In genomic region chr3:141401584-141402475, GRCh38 we compare ENCODE assay signal across 8 cellular contexts. TPM values are rescaled to one million over a fixed set of nuclear protein-coding genes. Genes with fewer than 3 reads are reported as not detected.
A peak's percentile ranks its signal among the peaks of the same experiment; 100 is the strongest.
DNase-seq lines count a peak whose midpoint lies in the region; ATAC-seq and TF ChIP-seq lines count a peak whose summit lies in the region.

No MANE protein-coding gene starts in this region.

- H3K36me3 Mint-ChIP-seq in activated CD8-positive, alpha-beta memory T cell treated with anti-CD3 and anti-CD28 coated beads, Interleukin-2, amount 10 ng/mL, durations not matched to agents 7 days and 5 days: peaks cover 47% of the 10 kb centered on the region
- H3K36me3 Mint-ChIP-seq in naive B cell (peaks cover 17% of the 10 kb centered on the region in 2 donors), type B pancreatic cell (peaks cover 29% of the 10 kb centered on the region)

- ATAC-seq in GM21529 (IDR thresholded peaks at IDR 0.05; ENCODE audit: unreplicated experiment): peak; percentile 44
- ATAC-seq in activated CD8-positive, alpha-beta memory T cell treated with anti-CD3 and anti-CD28 coated beads, Interleukin-2, amount 10 ng/mL, durations not matched to agents 7 days and 5 days: peak; percentile 86
- ATAC-seq in naive B cell (ENCODE audit: low read depth in 2 of 2): peak; percentile 83

- H3K4me3 Mint-ChIP-seq in activated CD8-positive, alpha-beta memory T cell treated with anti-CD3 and anti-CD28 coated beads, Interleukin-2, amount 10 ng/mL, durations not matched to agents 7 days and 5 days: peak overlapping the region; percentile 70
- H3K4me3 Mint-ChIP-seq in naive B cell (peak overlapping the region; percentile 74 to 92 (median 84)), type B pancreatic cell (peak overlapping the region; percentile 85)

- H3K27ac Mint-ChIP-seq in activated CD8-positive, alpha-beta memory T cell treated with anti-CD3 and anti-CD28 coated beads, Interleukin-2, amount 10 ng/mL, durations not matched to agents 7 days and 5 days: peak overlapping the region; percentile 81
- H3K27ac Mint-ChIP-seq in naive B cell (peak overlapping the region; percentile 21 to 94 (median 88)), type B pancreatic cell (peak overlapping the region; percentile 83)

- in situ Hi-C loops in KBM-7 (cut with MboI; ENCODE audit: low pct_unique_long_range_greater_than_20kb, low sequenced_read_pairs): no loop called here

- no peaks in the 10 kb centered on the region for H3K27me3 Mint-ChIP-seq in activated CD8-positive, alpha-beta memory T cell treated with anti-CD3 and anti-CD28 coated beads, Interleukin-2, amount 10 ng/mL, durations not matched to agents 7 days and 5 days
- H3K27me3 Mint-ChIP-seq in naive B cell (no peaks in the 10 kb centered on the region), type B pancreatic cell (no peaks in the 10 kb centered on the region)

- DNase-seq in GM10248 (ENCODE audit: extremely low spot score): peak; percentile 71
- DNase-seq in KBM-7: peak; percentile 48
- DNase-seq in activated CD8-positive, alpha-beta memory T cell treated with anti-CD3 and anti-CD28 coated beads, Interleukin-2, amount 10 ng/mL, durations not matched to agents 7 days and 5 days: peak; percentile 67
- DNase-seq in epithelial cell of proximal tubule (ENCODE audit: low read depth): no peak
- DNase-seq in naive B cell: peak; percentile 62
- no peak for DNase-seq in type B pancreatic cell (ENCODE audit: extremely low spot score, unreplicated experiment)
- no peak for DNase-seq in NCI-H2107 (lab: John Stamatoyannopoulos, UW)

- peaks cover 64% of the 10 kb centered on the region for H3K4me1 Mint-ChIP-seq in activated CD8-positive, alpha-beta memory T cell treated with anti-CD3 and anti-CD28 coated beads, Interleukin-2, amount 10 ng/mL, durations not matched to agents 7 days and 5 days
- H3K4me1 Mint-ChIP-seq in naive B cell: peaks cover 9 to 27% (median 16%) of the 10 kb centered on the region in 3 donors
- peaks cover 20% of the 10 kb centered on the region for H3K4me1 Mint-ChIP-seq in type B pancreatic cell (ENCODE audit: unreplicated experiment)

- POLR2A ChIA-PET in GM10248 (lab: Yijun Ruan, JAX): interaction anchor here (0.8 kb wide), 1 partner anchor 9 kb away, joined by 4 read pairs; no protein-coding TSS in a partner anchor

- TF ChIP-seq CTCF in GM10248 (IDR thresholded peaks at IDR 0.05; ENCODE audit: control extremely low read depth, extremely low read depth, low read depth, missing control alignments) (no peak), epithelial cell of proximal tubule (conservative IDR thresholded peaks at IDR 0.05; ENCODE audit: low read depth, low read length) (no peak), type B pancreatic cell (conservative IDR thresholded peaks at IDR 0.05) (no peak)

- H3K9me3 Mint-ChIP-seq in activated CD8-positive, alpha-beta memory T cell treated with anti-CD3 and anti-CD28 coated beads, Interleukin-2, amount 10 ng/mL, durations not matched to agents 7 days and 5 days (ENCODE audit: low read depth): peaks cover 4% of the 10 kb centered on the region
- peaks cover 0 to 4% (median 0%) of the 10 kb centered on the region in 7 donors for H3K9me3 Mint-ChIP-seq in naive B cell
- H3K9me3 Mint-ChIP-seq in type B pancreatic cell: no peaks in the 10 kb centered on the region

- H3K4me3 ChIP-seq in epithelial cell of proximal tubule (ENCODE audit: low read depth, low read length): peak overlapping the region; percentile 50

- CTCF ChIA-PET in GM10248 (lab: Yijun Ruan, JAX): interaction anchor here (0.8 to 3.6 kb wide), 7 partner anchors 16 to 90 kb away, joined by 3 to 17 read pairs (median 6); no protein-coding TSS in a partner anchor
- CTCF ChIA-PET in activated CD8-positive, alpha-beta memory T cell treated with anti-CD3 and anti-CD28 coated beads, Interleukin-2, amount 10 ng/mL, durations not matched to agents 7 days and 5 days (lab: Charles Lee): interaction anchor here (0.7 to 3.6 kb wide), 13 partner anchors 11 to 95 kb away, joined by 3 to 13 read pairs (median 5); no protein-coding TSS in a partner anchor

RNA-seq across cellular contexts. Expression of gene ZBTB38, which starts 33.5 kb away (rescaled TPM):
- total RNA-seq in activated CD8-positive, alpha-beta memory T cell treated with anti-CD3 and anti-CD28 coated beads, Interleukin-2, amount 10 ng/mL, durations not matched to agents 7 days and 5 days: 10 to 100 TPM; 42.5 to 49.4 TPM
- 41.7 and 51.5 TPM in 2 replicates for total RNA-seq in epithelial cell of proximal tubule
- polyA plus RNA-seq in naive B cell (ENCODE audit: low read depth in 6 of 6): 10 to 100 TPM; 15.9 to 48.1 (median 35.4) TPM
- 29.4 and 35.4 TPM in 2 replicates for total RNA-seq in type B pancreatic cell (ENCODE audit: low replicate concordance)

Comparison
In these comparisons a context has a peak if more than half of its experiments do, and no peak if none do; other contexts are left out.
1. DNase-seq: peak in GM10248 (single experiment), KBM-7 (single experiment), activated CD8-positive, alpha-beta memory T cell treated with anti-CD3 and anti-CD28 coated beads, Interleukin-2, amount 10 ng/mL, durations not matched to agents 7 days and 5 days (single experiment) and naive B cell (single experiment); none in epithelial cell of proximal tubule (single experiment), type B pancreatic cell (single experiment) and NCI-H2107 (single experiment).
2. Peak in every context shown above with its lines, with median percentiles within 50 percentile points of each other: ATAC-seq, H3K27ac Mint-ChIP-seq and H3K4me3 Mint-ChIP-seq.